8 cellular contexts compared by ENCODE assay signal in genomic region chr22:26590525-26590858, GRCh38. TPM values are rescaled to one million over a fixed set of nuclear protein-coding genes. Genes with fewer than 3 reads are reported as not detected.
DNase-seq lines count a peak whose midpoint lies in the region; ATAC-seq, FAIRE-seq and TF ChIP-seq lines count a peak whose summit lies in the region.

No MANE protein-coding gene starts in this region.

- TF ChIP-seq CTCF in C4-2B (conservative IDR thresholded peaks at IDR 0.05), result no peak

- H3K27ac Mint-ChIP-seq in dendritic cell treated with granulocyte-macrophage colony-stimulating factor and Interleukin-4, amounts not matched to agents 40 ng/mL and 50 ng/mL, for 4 days, result peak overlapping the region; percentile 92

- no peaks in the 10 kb centered on the region for H3K9me3 Mint-ChIP-seq in dendritic cell treated with granulocyte-macrophage colony-stimulating factor and Interleukin-4, amounts not matched to agents 40 ng/mL and 50 ng/mL, for 4 days

- no peaks in the 10 kb centered on the region for H3K27me3 Mint-ChIP-seq in dendritic cell treated with granulocyte-macrophage colony-stimulating factor and Interleukin-4, amounts not matched to agents 40 ng/mL and 50 ng/mL, for 4 days

- H3K36me3 Mint-ChIP-seq in dendritic cell treated with granulocyte-macrophage colony-stimulating factor and Interleukin-4, amounts not matched to agents 40 ng/mL and 50 ng/mL, for 4 days (ENCODE audit: low read depth), result peaks cover 11% of the 10 kb centered on the region

- H3K4me1 Mint-ChIP-seq in dendritic cell treated with granulocyte-macrophage colony-stimulating factor and Interleukin-4, amounts not matched to agents 40 ng/mL and 50 ng/mL, for 4 days (ENCODE audit: low read depth), result peaks cover 59% of the 10 kb centered on the region

- H3K36me3 ChIP-seq in muscle layer of duodenum (ENCODE audit: control insufficient read depth in 1 of 2, insufficient read depth in 2 of 2, low read length in 2 of 2), result no peaks in the 10 kb centered on the region

- peaks cover 11 to 21% of the 10 kb centered on the region in 2 donors for H3K4me1 ChIP-seq in muscle layer of duodenum (ENCODE audit: control insufficient read depth in 1 of 2, insufficient read depth in 2 of 2, low read length in 2 of 2)

- peak overlapping the region; percentile 86 for H3K4me3 Mint-ChIP-seq in dendritic cell treated with granulocyte-macrophage colony-stimulating factor and Interleukin-4, amounts not matched to agents 40 ng/mL and 50 ng/mL, for 4 days

- H3K4me3 ChIP-seq in muscle layer of duodenum (ENCODE audit: low read depth in 1 of 2, low read length in 2 of 2), result peak overlapping the region; percentile 82 to 86

- ATAC-seq in GM19455 (IDR thresholded peaks at IDR 0.05; ENCODE audit: unreplicated experiment) (no peak), HG03108 (IDR thresholded peaks at IDR 0.05; ENCODE audit: unreplicated experiment) (no peak), GM18511 (IDR thresholded peaks at IDR 0.05; ENCODE audit: unreplicated experiment) (no peak)

- peak; percentile 59 for DNase-seq in MV-4-11 (lab: John Stamatoyannopoulos, UW)
- DNase-seq in GM12892 (ENCODE audit: insufficient read length), result no peak

- no peak for TF ChIP-seq POLR2A in GM12892 (IDR thresholded peaks at IDR 0.05; ENCODE audit: low read depth, low read length)

- no peaks in the 10 kb centered on the region for H3K9me3 ChIP-seq in muscle layer of duodenum (ENCODE audit: control insufficient read depth in 1 of 2, low read length in 2 of 2)

- intact Hi-C loops in dendritic cell treated with granulocyte-macrophage colony-stimulating factor and Interleukin-4, amounts not matched to agents 40 ng/mL and 50 ng/mL, for 4 days (cut with micrococcal nuclease), result loop anchor here (1.0 kb wide), 1 partner anchor 17 kb away; no protein-coding TSS in a partner anchor

- H3K27ac ChIP-seq in C4-2B (peak overlapping the region; percentile 74), muscle layer of duodenum (ENCODE audit: low read length) (peak overlapping the region; percentile 53)

- no peaks in the 10 kb centered on the region for H3K27me3 ChIP-seq in muscle layer of duodenum (ENCODE audit: low read depth, low read length)

- FAIRE-seq in GM12892 (lab: Jason Lieb, UNC), result no peak

RNA-seq across cellular contexts. Expression of gene TPST2, which starts 0.6 kb away (rescaled TPM):
- 12.9 TPM for polyA plus RNA-seq in GM12892 (2012; ENCODE audit: missing spikeins)

RNA-seq across cellular contexts. Expression of gene CRYBB1, which starts 27.3 kb away (rescaled TPM):
- polyA plus RNA-seq in GM12892 (2012; ENCODE audit: missing spikeins), result not detected

RNA-seq across cellular contexts. Expression of gene CRYBA4, which starts 31.3 kb away (rescaled TPM):
- not detected for polyA plus RNA-seq in GM12892 (2012; ENCODE audit: missing spikeins)
